1 cellular context compared by ENCODE assay signal in the genomic region with DNA sequence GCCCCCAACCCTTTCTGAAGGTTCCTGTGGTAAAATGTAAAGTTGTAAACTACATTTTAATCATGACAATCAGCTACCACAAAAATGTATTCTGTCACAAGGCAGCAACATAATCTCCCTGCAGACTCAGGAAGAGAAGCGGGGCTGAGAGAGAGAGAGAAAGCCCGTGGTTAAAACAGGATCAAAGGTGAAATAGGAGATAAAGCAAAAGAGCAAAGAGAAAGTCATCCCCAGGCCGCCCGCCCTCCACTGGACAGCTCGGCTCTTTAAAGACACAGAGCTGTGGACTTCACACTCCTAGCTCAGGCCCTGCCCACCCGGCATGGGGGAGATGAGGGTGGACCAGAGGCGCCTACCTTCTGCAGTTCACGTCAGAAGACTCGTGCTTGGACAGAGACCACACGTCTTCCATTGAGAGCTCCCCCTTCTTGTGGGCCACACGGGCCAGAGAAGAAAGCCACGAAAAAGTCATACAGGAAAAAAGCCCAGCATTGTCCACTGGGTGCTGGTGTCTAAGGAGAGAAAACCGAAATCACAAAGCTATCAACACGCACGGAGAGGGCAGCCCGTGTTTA.
TF ChIP-seq lines count a peak whose summit lies in the region.

No MANE protein-coding gene starts in this region.

TF ChIP-seq in K562, 482 proteins besides CTCF, POLR2A, EP300 and RAD21 (continued from another document and continues in another):
- TF ChIP-seq TAF9B (IDR thresholded peaks at IDR 0.05; ENCODE audit: partially characterized antibody) (no peak), BRF1 (IDR thresholded peaks at IDR 0.05; ENCODE audit: borderline replicate concordance, extremely low read depth, insufficient read length) (no peak), MEF2A (IDR thresholded peaks at IDR 0.05; ENCODE audit: control insufficient read depth, low read depth, low read length) (no peak), BACH1 (tag; IDR thresholded peaks at IDR 0.05) (no peak), KHSRP (IDR thresholded peaks at IDR 0.05) (no peak), NFIX (CRISPR knock-in tag; IDR thresholded peaks at IDR 0.05; ENCODE audit: low read depth) (no peak), ZNF124 (CRISPR knock-in tag; IDR thresholded peaks at IDR 0.05) (no peak), SP2 (IDR thresholded peaks at IDR 0.05; ENCODE audit: extremely low read depth, low read depth, low read length, poor library complexity, severe bottlenecking) (no peak), SMAD4 (CRISPR knock-in tag; conservative IDR thresholded peaks at IDR 0.05) (peak; percentile 87), SNAPC5 (CRISPR knock-in tag; IDR thresholded peaks at IDR 0.05) (no peak), JUN (IDR thresholded peaks at IDR 0.05; ENCODE audit: borderline replicate concordance, low read depth, low read length) (no peak), JUN (CRISPR knock-in tag; IDR thresholded peaks at IDR 0.05; ENCODE audit: borderline replicate concordance) (no peak), HMGXB4 (CRISPR knock-in tag; IDR thresholded peaks at IDR 0.05) (no peak), CC2D1A (IDR thresholded peaks at IDR 0.05) (no peak), TCF7 (IDR thresholded peaks at IDR 0.05; ENCODE audit: borderline replicate concordance) (no peak; the same call in 1 of the 2 replicates), CHCHD3 (CRISPR knock-in tag; IDR thresholded peaks at IDR 0.05) (no peak), ZNF146 (CRISPR knock-in tag; IDR thresholded peaks at IDR 0.05; ENCODE audit: unreplicated experiment) (no peak), NR3C1 (CRISPR knock-in tag; IDR thresholded peaks at IDR 0.05) (no peak), CBFA2T3 (IDR thresholded peaks at IDR 0.05) (peak; percentile 88), AFF4 (CRISPR knock-in tag; IDR thresholded peaks at IDR 0.05) (0 out of 2 replicates have a peak, but pooled peaks have one; percentile 38), NCOR1 (IDR thresholded peaks at IDR 0.05) (peak; percentile 77), NFE2 (IDR thresholded peaks at IDR 0.05; ENCODE audit: low read depth) (peak; percentile 74), MTF1 (CRISPR knock-in tag; IDR thresholded peaks at IDR 0.05; ENCODE audit: borderline replicate concordance) (no peak), CTCFL (IDR thresholded peaks at IDR 0.05; ENCODE audit: borderline replicate concordance, insufficient read depth, low read depth, low read length, poor library complexity, severe bottlenecking) (no peak), CREB3L1 (IDR thresholded peaks at IDR 0.05; ENCODE audit: borderline replicate concordance, low read depth) (no peak), PHB (CRISPR knock-in tag; IDR thresholded peaks at IDR 0.05) (no peak), KAT7 (CRISPR knock-in tag; IDR thresholded peaks at IDR 0.05; ENCODE audit: borderline replicate concordance) (no peak), NBN (IDR thresholded peaks at IDR 0.05; ENCODE audit: low read depth) (peak; percentile 90), HMG20A (CRISPR knock-in tag; conservative IDR thresholded peaks at IDR 0.05) (0 out of 2 replicates have a peak, but pooled peaks have one; percentile 44), POLR2AphosphoS5 (IDR thresholded peaks at IDR 0.05; ENCODE audit: control insufficient read depth, insufficient read depth, low read depth, low read length) (peak; percentile 61), ZFX (CRISPR knock-in tag; IDR thresholded peaks at IDR 0.05) (peak; percentile 28; the same call in 1 of the 2 replicates), BCL6 (CRISPR knock-in tag; IDR thresholded peaks at IDR 0.05) (no peak), HDGF (IDR thresholded peaks at IDR 0.05) (0 out of 2 replicates have a peak, but pooled peaks have one; percentile 31), ZNF76 (CRISPR knock-in tag; IDR thresholded peaks at IDR 0.05; ENCODE audit: borderline replicate concordance) (no peak), SAFB2 (IDR thresholded peaks at IDR 0.05; ENCODE audit: borderline replicate concordance, low read depth, low read length, severe bottlenecking) (no peak), ZNF239 (CRISPR knock-in tag; IDR thresholded peaks at IDR 0.05) (no peak)
- TF ChIP-seq, protein P1, sequence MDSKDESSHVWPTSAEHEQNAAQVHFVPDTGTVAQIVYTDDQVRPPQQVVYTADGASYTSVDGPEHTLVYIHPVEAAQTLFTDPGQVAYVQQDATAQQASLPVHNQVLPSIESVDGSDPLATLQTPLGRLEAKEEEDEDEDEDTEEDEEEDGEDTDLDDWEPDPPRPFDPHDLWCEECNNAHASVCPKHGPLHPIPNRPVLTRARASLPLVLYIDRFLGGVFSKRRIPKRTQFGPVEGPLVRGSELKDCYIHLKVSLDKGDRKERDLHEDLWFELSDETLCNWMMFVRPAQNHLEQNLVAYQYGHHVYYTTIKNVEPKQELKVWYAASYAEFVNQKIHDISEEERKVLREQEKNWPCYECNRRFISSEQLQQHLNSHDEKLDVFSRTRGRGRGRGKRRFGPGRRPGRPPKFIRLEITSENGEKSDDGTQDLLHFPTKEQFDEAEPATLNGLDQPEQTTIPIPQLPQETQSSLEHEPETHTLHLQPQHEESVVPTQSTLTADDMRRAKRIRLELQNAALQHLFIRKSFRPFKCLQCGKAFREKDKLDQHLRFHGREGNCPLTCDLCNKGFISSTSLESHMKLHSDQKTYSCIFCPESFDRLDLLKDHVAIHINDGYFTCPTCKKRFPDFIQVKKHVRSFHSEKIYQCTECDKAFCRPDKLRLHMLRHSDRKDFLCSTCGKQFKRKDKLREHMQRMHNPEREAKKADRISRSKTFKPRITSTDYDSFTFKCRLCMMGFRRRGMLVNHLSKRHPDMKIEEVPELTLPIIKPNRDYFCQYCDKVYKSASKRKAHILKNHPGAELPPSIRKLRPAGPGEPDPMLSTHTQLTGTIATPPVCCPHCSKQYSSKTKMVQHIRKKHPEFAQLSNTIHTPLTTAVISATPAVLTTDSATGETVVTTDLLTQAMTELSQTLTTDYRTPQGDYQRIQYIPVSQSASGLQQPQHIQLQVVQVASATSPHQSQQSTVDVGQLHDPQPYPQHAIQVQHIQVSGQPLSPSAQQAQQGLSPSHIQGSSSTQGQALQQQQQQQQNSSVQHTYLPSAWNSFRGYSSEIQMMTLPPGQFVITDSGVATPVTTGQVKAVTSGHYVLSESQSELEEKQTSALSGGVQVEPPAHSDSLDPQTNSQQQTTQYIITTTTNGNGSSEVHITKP (IDR thresholded peaks at IDR 0.05; ENCODE audit: partially characterized antibody) = peak; percentile 27
- TF ChIP-seq, protein P2, sequence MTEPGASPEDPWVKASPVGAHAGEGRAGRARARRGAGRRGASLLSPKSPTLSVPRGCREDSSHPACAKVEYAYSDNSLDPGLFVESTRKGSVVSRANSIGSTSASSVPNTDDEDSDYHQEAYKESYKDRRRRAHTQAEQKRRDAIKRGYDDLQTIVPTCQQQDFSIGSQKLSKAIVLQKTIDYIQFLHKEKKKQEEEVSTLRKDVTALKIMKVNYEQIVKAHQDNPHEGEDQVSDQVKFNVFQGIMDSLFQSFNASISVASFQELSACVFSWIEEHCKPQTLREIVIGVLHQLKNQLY (CRISPR knock-in tag; conservative IDR thresholded peaks at IDR 0.05) = no peak
- TF ChIP-seq, protein P3, sequence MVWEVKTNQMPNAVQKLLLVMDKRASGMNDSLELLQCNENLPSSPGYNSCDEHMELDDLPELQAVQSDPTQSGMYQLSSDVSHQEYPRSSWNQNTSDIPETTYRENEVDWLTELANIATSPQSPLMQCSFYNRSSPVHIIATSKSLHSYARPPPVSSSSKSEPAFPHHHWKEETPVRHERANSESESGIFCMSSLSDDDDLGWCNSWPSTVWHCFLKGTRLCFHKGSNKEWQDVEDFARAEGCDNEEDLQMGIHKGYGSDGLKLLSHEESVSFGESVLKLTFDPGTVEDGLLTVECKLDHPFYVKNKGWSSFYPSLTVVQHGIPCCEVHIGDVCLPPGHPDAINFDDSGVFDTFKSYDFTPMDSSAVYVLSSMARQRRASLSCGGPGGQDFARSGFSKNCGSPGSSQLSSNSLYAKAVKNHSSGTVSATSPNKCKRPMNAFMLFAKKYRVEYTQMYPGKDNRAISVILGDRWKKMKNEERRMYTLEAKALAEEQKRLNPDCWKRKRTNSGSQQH (CRISPR knock-in tag; IDR thresholded peaks at IDR 0.05) = no peak
- TF ChIP-seq, protein P4, sequence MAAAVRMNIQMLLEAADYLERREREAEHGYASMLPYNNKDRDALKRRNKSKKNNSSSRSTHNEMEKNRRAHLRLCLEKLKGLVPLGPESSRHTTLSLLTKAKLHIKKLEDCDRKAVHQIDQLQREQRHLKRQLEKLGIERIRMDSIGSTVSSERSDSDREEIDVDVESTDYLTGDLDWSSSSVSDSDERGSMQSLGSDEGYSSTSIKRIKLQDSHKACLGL (CRISPR knock-in tag; IDR thresholded peaks at IDR 0.05; ENCODE audit: borderline replicate concordance, poor library complexity, severe bottlenecking) = no peak
- TF ChIP-seq, protein P5, sequence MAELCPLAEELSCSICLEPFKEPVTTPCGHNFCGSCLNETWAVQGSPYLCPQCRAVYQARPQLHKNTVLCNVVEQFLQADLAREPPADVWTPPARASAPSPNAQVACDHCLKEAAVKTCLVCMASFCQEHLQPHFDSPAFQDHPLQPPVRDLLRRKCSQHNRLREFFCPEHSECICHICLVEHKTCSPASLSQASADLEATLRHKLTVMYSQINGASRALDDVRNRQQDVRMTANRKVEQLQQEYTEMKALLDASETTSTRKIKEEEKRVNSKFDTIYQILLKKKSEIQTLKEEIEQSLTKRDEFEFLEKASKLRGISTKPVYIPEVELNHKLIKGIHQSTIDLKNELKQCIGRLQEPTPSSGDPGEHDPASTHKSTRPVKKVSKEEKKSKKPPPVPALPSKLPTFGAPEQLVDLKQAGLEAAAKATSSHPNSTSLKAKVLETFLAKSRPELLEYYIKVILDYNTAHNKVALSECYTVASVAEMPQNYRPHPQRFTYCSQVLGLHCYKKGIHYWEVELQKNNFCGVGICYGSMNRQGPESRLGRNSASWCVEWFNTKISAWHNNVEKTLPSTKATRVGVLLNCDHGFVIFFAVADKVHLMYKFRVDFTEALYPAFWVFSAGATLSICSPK (IDR thresholded peaks at IDR 0.05; ENCODE audit: borderline replicate concordance) = no peak
